ENCODE assay signal across 15 cellular contexts in the genomic region with DNA sequence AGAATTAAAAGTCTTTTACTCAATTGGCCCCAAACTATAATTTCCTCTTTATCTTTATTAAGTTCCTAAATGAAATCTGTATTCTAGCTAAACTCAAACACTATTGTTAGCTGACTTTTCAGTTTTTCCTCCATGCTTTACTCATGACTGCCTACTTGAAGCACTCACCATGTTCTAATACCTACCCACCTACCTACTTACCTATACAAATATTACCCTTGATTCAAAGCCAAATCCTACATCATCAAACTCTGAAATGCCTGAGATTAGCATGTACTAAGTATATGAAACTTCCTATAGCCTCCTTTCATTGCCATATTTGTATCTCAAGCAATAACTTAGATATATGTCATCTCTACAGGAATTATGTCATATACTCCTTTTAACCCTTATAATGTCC.
A peak's percentile ranks its signal among the peaks of the same experiment; 100 is the strongest.
DNase-seq lines count a peak whose midpoint lies in the region; ATAC-seq and TF ChIP-seq lines count a peak whose summit lies in the region.
"Had no signal": no experiment of that assay in that cellular context is flagged by ENCODE, and none has a peak within 500 bp of the region (broad histone marks: within the 10 kb centered on the region; RNA-seq: fewer than 3 reads in every experiment).

No MANE protein-coding gene starts in this region.

- H3K36me3 ChIP-seq in ACC112 (ENCODE audit: insufficient read depth, low read length) (no peaks in the 10 kb centered on the region), PC-3 (ENCODE audit: low read depth, low read length) (no peaks in the 10 kb centered on the region), endocrine pancreas (ENCODE audit: control insufficient read depth, insufficient read depth, low read length) (no peaks in the 10 kb centered on the region)
- H3K36me3 ChIP-seq: MG63, tibial nerve had no signal

- H3K27ac ChIP-seq in ACC112 (ENCODE audit: low read depth, low read length) (peak overlapping the region; percentile 82; the same call in 1 of the 2 replicates), PC-3 (ENCODE audit: low read length) (peak overlapping the region; percentile 77)

- no peaks in the 10 kb centered on the region for H3K36me3 Mint-ChIP-seq in nephron (ENCODE audit: low read depth)
- H3K36me3 Mint-ChIP-seq in glutamatergic neuron (ENCODE audit: unreplicated experiment) = no peaks in the 10 kb centered on the region
- H3K36me3 Mint-ChIP-seq: activated naive CD4-positive, alpha-beta T cell treated with anti-CD3 and anti-CD28 coated beads, Interleukin-2, amount 50 U/mL, for 72 hours; CD4-positive, alpha-beta memory T cell; stimulated activated memory B cell treated with anti-CD40 and anti-IgM and Interleukin-4, amounts not matched to agents 10 μg/mL and 1 μg/mL and 100 μg/mL, for 72 hours had no signal

- H3K4me2 ChIP-seq in PC-3 (ENCODE audit: low read length) = peak overlapping the region; percentile 80

- intact Hi-C loops in PC-3 (cut with micrococcal nuclease) = loop anchor here (5.0 to 10.0 kb wide), 11 partner anchors 58 to 1237 kb away; a partner anchor contains a TSS
- intact Hi-C loops in posterior cingulate gyrus (cut with DNase I) = no loop called here

- no peak for ATAC-seq in PC-3
- ATAC-seq: activated naive CD4-positive, alpha-beta T cell treated with anti-CD3 and anti-CD28 coated beads, Interleukin-2, amount 50 U/mL, for 72 hours; stimulated activated memory B cell treated with anti-CD40 and anti-IgM and Interleukin-4, amounts not matched to agents 10 μg/mL and 1 μg/mL and 100 μg/mL, for 72 hours had no signal

- BruUV-seq in PC-3 (replicated peaks; lab: Mats Ljungman, UMichigan) = no TSS peak

- no peaks in the 10 kb centered on the region for H4K20me1 ChIP-seq in PC-3 (ENCODE audit: low read length)

- no peak for TF ChIP-seq CTCF in PC-3 (conservative IDR thresholded peaks at IDR 0.05; ENCODE audit: low read depth, low read length)
- no peak for TF ChIP-seq CTCF in nephron (IDR thresholded peaks at IDR 0.05; ENCODE audit: unreplicated experiment in 3 of 3)
- no peak for TF ChIP-seq CTCF in glutamatergic neuron (IDR thresholded peaks at IDR 0.05; ENCODE audit: partially characterized antibody, unreplicated experiment)

- H3K27ac Mint-ChIP-seq in nephron = peak overlapping the region; percentile 93 to 95 (median 93)
- no peak overlapping the region for H3K27ac Mint-ChIP-seq in glutamatergic neuron (ENCODE audit: unreplicated experiment)
- H3K27ac Mint-ChIP-seq: activated naive CD4-positive, alpha-beta T cell treated with anti-CD3 and anti-CD28 coated beads, Interleukin-2, amount 50 U/mL, for 72 hours; CD4-positive, alpha-beta memory T cell; stimulated activated memory B cell treated with anti-CD40 and anti-IgM and Interleukin-4, amounts not matched to agents 10 μg/mL and 1 μg/mL and 100 μg/mL, for 72 hours had no signal

- peaks cover 7% of the 10 kb centered on the region for H3F3A ChIP-seq in PC-3 (ENCODE audit: low read length, unreplicated experiment)

- 0 out of 2 replicates have a peak overlapping the region, but pooled peaks have one; percentile 33 for H3K9ac ChIP-seq in PC-3 (ENCODE audit: low read length)
- H3K9ac ChIP-seq in endocrine pancreas (ENCODE audit: control insufficient read depth, insufficient read depth, low read length) = no peak overlapping the region

- POLR2A ChIA-PET in PC-3 (lab: Charles Lee; ENCODE audit: unreplicated experiment) = no interaction called here

- DNase-seq in PC-3 = peak; percentile 46
- no peak for DNase-seq in MV-4-11 (lab: John Stamatoyannopoulos, UW)
- no peak for DNase-seq in glutamatergic neuron
- DNase-seq in posterior cingulate gyrus = no peak
- DNase-seq in NCI-H524 (lab: John Stamatoyannopoulos, UW) = no peak
- DNase-seq: CD4-positive, alpha-beta memory T cell; NCI-H1694; T-helper 9 cell had no signal

- H3K4me3 Mint-ChIP-seq in nephron (no peak overlapping the region), glutamatergic neuron (ENCODE audit: unreplicated experiment) (no peak overlapping the region)
- H3K4me3 Mint-ChIP-seq: CD4-positive, alpha-beta memory T cell; stimulated activated memory B cell treated with anti-CD40 and anti-IgM and Interleukin-4, amounts not matched to agents 10 μg/mL and 1 μg/mL and 100 μg/mL, for 72 hours had no signal

- CTCF ChIA-PET in PC-3 (lab: Charles Lee) = no interaction called here

- H3K9me3 Mint-ChIP-seq in nephron = peaks cover 5% of the 10 kb centered on the region
- H3K9me3 Mint-ChIP-seq in glutamatergic neuron (ENCODE audit: unreplicated experiment) = peaks cover 2% of the 10 kb centered on the region

- H3K4me3 ChIP-seq in ACC112 (ENCODE audit: low read depth, low read length) = no peak overlapping the region
- peak overlapping the region; percentile 42; the same call in 1 of the 2 replicates for H3K4me3 ChIP-seq in PC-3 (ENCODE audit: low read length)
- H3K4me3 ChIP-seq in endocrine pancreas (ENCODE audit: control insufficient read depth, insufficient read depth, low read length) = peak overlapping the region; percentile 41
- H3K4me3 ChIP-seq: MG63, tibial nerve had no signal

- peaks cover 32% of the 10 kb centered on the region for H3K4me1 Mint-ChIP-seq in nephron
- H3K4me1 Mint-ChIP-seq in glutamatergic neuron (ENCODE audit: low read depth, unreplicated experiment) = peaks cover 5% of the 10 kb centered on the region
- H3K4me1 Mint-ChIP-seq: CD4-positive, alpha-beta memory T cell; stimulated activated memory B cell treated with anti-CD40 and anti-IgM and Interleukin-4, amounts not matched to agents 10 μg/mL and 1 μg/mL and 100 μg/mL, for 72 hours had no signal

- no peaks in the 10 kb centered on the region for H3K27me3 ChIP-seq in ACC112 (ENCODE audit: insufficient read depth, low read length)
- H3K27me3 ChIP-seq in PC-3 (ENCODE audit: low read length) = no peaks in the 10 kb centered on the region
- H3K27me3 ChIP-seq in endocrine pancreas (ENCODE audit: control insufficient read depth, insufficient read depth, low read length) = no peaks in the 10 kb centered on the region
- H3K27me3 ChIP-seq: MG63, tibial nerve had no signal

- H2AFZ ChIP-seq in ACC112 (ENCODE audit: low read length, unreplicated experiment) = no peak overlapping the region
- H2AFZ ChIP-seq in PC-3 (ENCODE audit: low read length) = 0 out of 2 replicates have a peak overlapping the region, but pooled peaks have one; percentile 61

- no peaks in the 10 kb centered on the region for H3K79me2 ChIP-seq in ACC112 (ENCODE audit: control insufficient read depth, insufficient read depth, low read length, unreplicated experiment)
- no peaks in the 10 kb centered on the region for H3K79me2 ChIP-seq in PC-3 (ENCODE audit: low read length)

- no peaks in the 10 kb centered on the region for H3K9me2 ChIP-seq in PC-3 (replicated peaks; ENCODE audit: low read length)

- H3K4me1 ChIP-seq in ACC112 (ENCODE audit: control insufficient read depth, insufficient read depth, low read length, unreplicated experiment) (peaks cover 26% of the 10 kb centered on the region), PC-3 (ENCODE audit: insufficient read depth, low read length) (peaks cover 42% of the 10 kb centered on the region), endocrine pancreas (ENCODE audit: control insufficient read depth, insufficient read depth, low read length) (peaks cover 12% of the 10 kb centered on the region)

- H3K9me3 ChIP-seq in PC-3 (ENCODE audit: low read length) = no peaks in the 10 kb centered on the region
- no peaks in the 10 kb centered on the region for H3K9me3 ChIP-seq in endocrine pancreas (ENCODE audit: control insufficient read depth, low read length)
- H3K9me3 ChIP-seq: MG63, tibial nerve had no signal

- H3K27me3 Mint-ChIP-seq in nephron (ENCODE audit: low read depth) = no peaks in the 10 kb centered on the region
- no peaks in the 10 kb centered on the region for H3K27me3 Mint-ChIP-seq in glutamatergic neuron (ENCODE audit: unreplicated experiment)
- H3K27me3 Mint-ChIP-seq: CD4-positive, alpha-beta memory T cell; stimulated activated memory B cell treated with anti-CD40 and anti-IgM and Interleukin-4, amounts not matched to agents 10 μg/mL and 1 μg/mL and 100 μg/mL, for 72 hours had no signal
